Comparison of ENCODE assay signal across 35 cellular contexts in the genomic region with DNA sequence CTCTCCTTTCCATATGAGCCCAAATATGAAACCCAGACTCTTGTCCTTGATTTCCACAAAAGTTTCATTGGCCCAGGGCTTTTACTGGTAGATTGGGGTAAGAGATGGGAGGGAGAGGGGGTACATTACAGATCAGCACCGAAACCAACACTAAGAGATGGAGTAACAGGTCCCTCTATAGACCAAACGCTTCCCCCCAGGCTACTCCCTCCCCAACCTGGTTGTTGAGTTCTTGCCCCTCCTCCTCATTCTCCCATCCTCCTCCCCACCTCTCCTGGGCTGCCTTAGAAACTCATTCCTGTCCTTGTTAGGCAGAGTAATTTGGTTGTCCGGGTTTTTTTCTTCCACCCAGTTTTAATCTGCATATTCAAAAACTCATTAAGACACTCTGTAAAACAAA.
DNase-seq lines count a peak whose midpoint lies in the region; ATAC-seq, FAIRE-seq and TF ChIP-seq lines count a peak whose summit lies in the region.
"Had no signal": no experiment of that assay in that cellular context is flagged by ENCODE, and none has a peak within 500 bp of the region (broad histone marks: within the 10 kb centered on the region; RNA-seq: fewer than 3 reads in every experiment).

No MANE protein-coding gene starts in this region.

- H3K27me3 Mint-ChIP-seq in H9 (ENCODE audit: low read depth) = no peaks in the 10 kb centered on the region
- H3K27me3 Mint-ChIP-seq: activated CD4-positive, alpha-beta T cell treated with anti-CD3 and anti-CD28 coated beads for 36 hours; naive B cell; T-helper 17 cell had no signal

- CTCF ChIA-PET in K562 (lab: Yijun Ruan, JAX; ENCODE audit: low intra/inter-chr PET ratio) = no interaction called here

- peak; percentile 76 for FAIRE-seq in K562 (lab: Jason Lieb, UNC)

- H2AFZ ChIP-seq in H9 (ENCODE audit: low read length) (no peak overlapping the region), K562 (ENCODE audit: low read depth, low read length) (no peak overlapping the region)
- H2AFZ ChIP-seq: GM23248 had no signal

- no peaks in the 10 kb centered on the region for H3K9me1 ChIP-seq in K562 (ENCODE audit: control insufficient read depth, insufficient read depth, low read length)

- no peak for TF ChIP-seq EP300 in K562 (IDR thresholded peaks at IDR 0.05; ENCODE audit: low read length)

- H3K9me3 Mint-ChIP-seq in H9 = no peaks in the 10 kb centered on the region
- H3K9me3 Mint-ChIP-seq: activated naive CD4-positive, alpha-beta T cell treated with anti-CD3 and anti-CD28 coated beads, Interleukin-2, amount 50 U/mL, for 72 hours; activated T-helper 2 cell treated with anti-CD3 and anti-CD28 coated beads, Interferon-gamma antibody, Interleukin-2, Interleukin-4, amounts not matched to agents 10 μg/mL and 5 μg/mL and 100 μg/mL, durations not matched to agents 14 hours and 24 hours and 36 hours; naive B cell had no signal

- no peak overlapping the region for H3K27ac ChIP-seq in H9 (ENCODE audit: insufficient read length, low read depth, low read length)
- H3K27ac ChIP-seq in K562 (ENCODE audit: extremely low read depth, low read depth, low read length) = no peak overlapping the region
- H3K27ac ChIP-seq: BLaER1 treated with 17β-estradiol and CSF1 and Interleukin-3, amounts not matched to agents 10 nM and 100 nM; dorsolateral prefrontal cortex; GM23248; heart right ventricle; neutrophil; suprapubic skin had no signal

- H3K4me1 ChIP-seq in H9 (ENCODE audit: insufficient read depth, low read length) = no peaks in the 10 kb centered on the region; the same call in 1 of the 2 replicates
- H3K4me1 ChIP-seq in K562 (replicated peaks in 1 of 2; ENCODE audit: control insufficient read depth in 2 of 2, insufficient read depth in 2 of 2, low read length in 2 of 2) = no peaks in the 10 kb centered on the region; a peak in 1 of 5 replicates
- H3K4me1 ChIP-seq: esophagus squamous epithelium, suprapubic skin had no signal

- no peak overlapping the region for H4K5ac ChIP-seq in H9 (ENCODE audit: insufficient read length, low read depth, low read length)

- peaks cover 17 to 20% of the 10 kb centered on the region in 2 experiments for H3K4me1 Mint-ChIP-seq in H9
- H3K4me1 Mint-ChIP-seq: naive B cell had no signal

- H3K9ac ChIP-seq in H9 (ENCODE audit: extremely low read depth, insufficient read length, low read length) = no peak overlapping the region
- H3K9ac ChIP-seq in K562 (ENCODE audit: insufficient read depth in 1 of 2, low read depth in 2 of 2, low read length in 2 of 2) = no peak overlapping the region
- H3K9ac ChIP-seq: BLaER1 treated with 17β-estradiol and CSF1 and Interleukin-3, amounts not matched to agents 10 nM and 100 nM; GM23248 had no signal

- WGBS in H9 (ENCODE audit: extremely low coverage, insufficient read length, low lambda C conversion rate) = no CpG with 5 or more reads among the region's 3 CpGs
- 0% methylated on average over 3 of the region's 3 CpGs for WGBS in K562 (ENCODE audit: insufficient coverage, low coverage, missing lambda C conversion rate)

- no peak overlapping the region for H3K23ac ChIP-seq in H9 (ENCODE audit: insufficient read length, low read depth, low read length)

- H2AK5ac ChIP-seq in H9 (ENCODE audit: insufficient read length, low read length) = no peak overlapping the region

- no peaks in the 10 kb centered on the region for H3K79me1 ChIP-seq in H9 (ENCODE audit: insufficient read depth, low read depth, low read length, poor library complexity, severe bottlenecking)

- TF ChIP-seq RAD21 in K562 (CRISPR knock-in tag; conservative IDR thresholded peaks at IDR 0.05 in 1 of 2, IDR thresholded peaks at IDR 0.05 in 1 of 2) = peak in 1 of 2 experiments; percentile 53; a peak in 2 of 4 replicates

- H3K4me3 ChIP-seq in K562 = no peak overlapping the region
- H3K4me3 ChIP-seq: BLaER1 treated with 17β-estradiol and CSF1 and Interleukin-3, amounts not matched to agents 10 nM and 100 nM; dorsolateral prefrontal cortex; esophagus squamous epithelium; GM23248; heart right ventricle; MG63; smooth muscle cell; suprapubic skin had no signal

- no peaks in the 10 kb centered on the region for H3K36me3 Mint-ChIP-seq in H9 (ENCODE audit: insufficient read depth in 1 of 3, low read depth in 3 of 3)

- H4K8ac ChIP-seq in H9 (replicated peaks; ENCODE audit: insufficient read length, low read depth, low read length) = no peak overlapping the region

- H4K20me1 ChIP-seq in H9 (ENCODE audit: control insufficient read depth, insufficient read depth, insufficient read length) (no peaks in the 10 kb centered on the region), K562 (replicated peaks; ENCODE audit: control insufficient read depth, insufficient read depth, low read length) (no peaks in the 10 kb centered on the region; the same call in none of the 2 replicates)
- H4K20me1 ChIP-seq: BLaER1 treated with 17β-estradiol and CSF1 and Interleukin-3, amounts not matched to agents 10 nM and 100 nM had no signal

- no peak overlapping the region for H4K91ac ChIP-seq in H9 (ENCODE audit: insufficient read length, low read depth, low read length)

- no peak overlapping the region for H3K4me3 Mint-ChIP-seq in H9
- H3K4me3 Mint-ChIP-seq: activated CD4-positive, alpha-beta T cell treated with anti-CD3 and anti-CD28 coated beads for 36 hours; naive B cell; T-helper 17 cell had no signal

- H3K79me2 ChIP-seq in H9 (ENCODE audit: insufficient read depth, low read length) = no peaks in the 10 kb centered on the region
- no peaks in the 10 kb centered on the region for H3K79me2 ChIP-seq in K562 (ENCODE audit: control insufficient read depth, insufficient read depth, low read length)

- peak; percentile 91 for ATAC-seq in K562
- ATAC-seq in left colon = peak; percentile 21
- ATAC-seq: activated CD4-positive, alpha-beta T cell treated with anti-CD3 and anti-CD28 coated beads for 36 hours; activated naive CD4-positive, alpha-beta T cell treated with anti-CD3 and anti-CD28 coated beads, Interleukin-2, amount 50 U/mL, for 72 hours; heart right ventricle; left ventricle myocardium superior; Panc1; right cardiac atrium; T-helper 17 cell had no signal

- H3K4ac ChIP-seq in H9 (ENCODE audit: low read depth, low read length) = no peak overlapping the region

- H3K56ac ChIP-seq in H9 (ENCODE audit: insufficient read length, low read depth, low read length) = no peak overlapping the region

- in situ Hi-C loops in K562 (cut with MboI) = no loop called here

- H3K9me3 ChIP-seq in H9 (ENCODE audit: control insufficient read depth, low read depth, low read length) (no peaks in the 10 kb centered on the region), K562 (replicated peaks; ENCODE audit: control insufficient read depth, insufficient read depth, low read depth, low read length) (no peaks in the 10 kb centered on the region)
- H3K9me3 ChIP-seq: BLaER1 treated with 17β-estradiol and CSF1 and Interleukin-3, amounts not matched to agents 10 nM and 100 nM; esophagus squamous epithelium; heart right ventricle; MG63; neutrophil; suprapubic skin had no signal

- TF ChIP-seq POLR2A in K562 (conservative IDR thresholded peaks at IDR 0.05) = no peak

- no peak overlapping the region for H2BK5ac ChIP-seq in H9 (ENCODE audit: insufficient read length, low read length)

- no peak overlapping the region for H3K27ac Mint-ChIP-seq in H9
- H3K27ac Mint-ChIP-seq: activated CD4-positive, alpha-beta T cell treated with anti-CD3 and anti-CD28 coated beads for 36 hours; activated naive CD4-positive, alpha-beta T cell treated with anti-CD3 and anti-CD28 coated beads, Interleukin-2, amount 50 U/mL, for 72 hours; activated T-helper 2 cell treated with anti-CD3 and anti-CD28 coated beads, Interferon-gamma antibody, Interleukin-2, Interleukin-4, amounts not matched to agents 10 μg/mL and 5 μg/mL and 100 μg/mL, durations not matched to agents 14 hours and 24 hours and 36 hours; naive B cell had no signal

- no peaks in the 10 kb centered on the region for H3K23me2 ChIP-seq in H9 (ENCODE audit: insufficient read length, low read depth, low read length, poor library complexity, severe bottlenecking)

- no peak overlapping the region for H2BK120ac ChIP-seq in H9 (ENCODE audit: low read depth, low read length, poor library complexity, severe bottlenecking)

- H2BK20ac ChIP-seq in H9 (ENCODE audit: low read depth, low read length, poor library complexity, severe bottlenecking) = no peak overlapping the region

- no peak overlapping the region for H2BK15ac ChIP-seq in H9 (ENCODE audit: low read depth, low read length)

- intact Hi-C loops in K562 (cut with micrococcal nuclease) (no loop called here), left colon (cut with DNase I, micrococcal nuclease) (no loop called here)

- no peak overlapping the region for H3K14ac ChIP-seq in H9 (ENCODE audit: insufficient read depth, low read length)

- TF ChIP-seq CTCF in H9 (conservative IDR thresholded peaks at IDR 0.05) (peak; percentile 66), K562 (IDR thresholded peaks at IDR 0.05 in 2 of 3, conservative IDR thresholded peaks at IDR 0.05 in 1 of 3; ENCODE audit: insufficient read depth in 2 of 3, low read depth in 1 of 3, low read length in 3 of 3) (peak; percentile 38 to 53 (median 48); a peak in 5 of 6 replicates)

- H3K27me3 ChIP-seq in H9 (ENCODE audit: insufficient read depth, low read length) (no peaks in the 10 kb centered on the region), K562 (ENCODE audit: control insufficient read depth in 2 of 2, insufficient read depth in 2 of 2, low read length in 2 of 2) (peaks cover 3 to 43% of the 10 kb centered on the region in 2 experiments)
- H3K27me3 ChIP-seq: BLaER1 treated with 17β-estradiol and CSF1 and Interleukin-3, amounts not matched to agents 10 nM and 100 nM; dorsolateral prefrontal cortex; esophagus squamous epithelium; heart right ventricle; MG63; neutrophil; suprapubic skin had no signal

- H3K4me2 ChIP-seq in H9 (ENCODE audit: insufficient read depth, insufficient read length, low read length) (no peak overlapping the region), K562 (ENCODE audit: insufficient read depth, low read length) (no peak overlapping the region)
- H3K4me2 ChIP-seq: BLaER1 treated with 17β-estradiol and CSF1 and Interleukin-3, amounts not matched to agents 10 nM and 100 nM; smooth muscle cell had no signal

- no peaks in the 10 kb centered on the region for H3K36me3 ChIP-seq in K562 (ENCODE audit: control insufficient read depth, insufficient read depth, low read length)
- H3K36me3 ChIP-seq: BLaER1 treated with 17β-estradiol and CSF1 and Interleukin-3, amounts not matched to agents 10 nM and 100 nM; MG63; neutrophil had no signal

- POLR2A ChIA-PET in K562 (lab: Yijun Ruan, JAX) = interaction anchor here (0.6 to 0.7 kb wide), 2 partner anchors 54 to 671 kb away, joined by 3 read pairs; no protein-coding TSS in a partner anchor

- no TSS peak for BruUV-seq in K562 (replicated peaks; lab: Mats Ljungman, UMichigan)

- no peak overlapping the region for H3K18ac ChIP-seq in H9 (ENCODE audit: insufficient read length, low read depth, low read length)

- no peak overlapping the region for H2BK12ac ChIP-seq in H9 (ENCODE audit: insufficient read length, low read depth, low read length)

- no peak overlapping the region for H3T11ph ChIP-seq in H9 (ENCODE audit: low read length)

- DNase-seq in H9 = peak; percentile 77
- DNase-seq in NCI-H526 (lab: John Stamatoyannopoulos, UW) = peak; percentile 57 to 78
- DNase-seq in K562 (ENCODE audit: extremely low read depth in 1 of 4, low spot score in 3 of 4) = peak; percentile 48 to 63 (median 55)
- no peak for DNase-seq in left colon
- DNase-seq in activated T-cell treated with anti-CD3 and anti-CD28 coated beads, Interleukin-2, amount 50 U/mL, for 48 hours = no peak
- no peak for DNase-seq in DMS153 (lab: John Stamatoyannopoulos, UW)
- DNase-seq in mucosa of gallbladder (ENCODE audit: low spot score) = no peak
- DNase-seq in NCI-H226 = no peak
- DNase-seq: activated CD4-positive, alpha-beta T cell treated with anti-CD3 and anti-CD28 coated beads for 36 hours; COR-L47; DMS79; dorsolateral prefrontal cortex; esophagus squamous epithelium; foreskin melanocyte; GF-D8; GM23248; heart right ventricle; KG1; left ventricle myocardium superior; MG63; naive B cell; NCI-H1105 treated with DMSO at 0.1 percent for 48 hours; NCI-H2029; NCI-H345; right cardiac atrium; Right ventricle myocardium superior; stimulated activated naive CD4-positive, alpha-beta T cell treated with Interleukin-2 at 50 U/mL for 16 hours; T-helper 17 cell had no signal

Comparison
In these comparisons a context has a peak if more than half of its experiments do, and no peak if none do; other contexts are left out.
1. DNase-seq: peak in H9 (single experiment), NCI-H526 (2 of 2) and K562 (4 of 4); none in left colon (0 of 2), activated T-cell treated with anti-CD3 and anti-CD28 coated beads, Interleukin-2, amount 50 U/mL, for 48 hours (0 of 2), DMS153 (single experiment), mucosa of gallbladder (single experiment) and NCI-H226 (single experiment).